Comparison of ENCODE assay signal across 1 cellular context in the genomic region with DNA sequence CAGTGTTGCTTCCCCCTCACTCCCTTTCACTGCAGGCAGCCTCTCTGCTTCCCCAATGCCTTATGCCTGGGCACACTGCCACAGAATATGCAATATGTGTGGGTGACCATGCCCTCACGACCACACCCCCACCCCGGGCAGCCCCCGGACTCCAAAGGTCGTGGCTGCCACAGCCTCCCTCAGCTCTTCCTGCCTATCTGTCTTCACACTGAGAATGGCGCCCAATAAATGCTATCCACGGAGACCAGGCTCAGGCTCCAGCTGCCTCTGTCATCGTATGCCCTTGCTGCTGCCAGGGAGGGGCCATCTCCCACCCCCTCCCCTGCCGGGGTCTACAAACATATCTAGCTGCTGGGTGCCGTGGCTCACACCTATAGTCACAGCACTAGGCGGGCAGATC.
TF ChIP-seq lines count a peak whose summit lies in the region.

No MANE protein-coding gene starts in this region.

TF ChIP-seq in A549, 52 proteins besides CTCF, POLR2A, EP300 and RAD21 (continued from another document):
- TF ChIP-seq ATOH8 (CRISPR knock-in tag; IDR thresholded peaks at IDR 0.05; ENCODE audit: low read depth) (no peak), MAFK (IDR thresholded peaks at IDR 0.05; ENCODE audit: partially characterized antibody) (no peak), RNF2 (IDR thresholded peaks at IDR 0.05; ENCODE audit: borderline replicate concordance, low read depth) (no peak), TP53 (CRISPR knock-in tag; IDR thresholded peaks at IDR 0.05) (no peak)
- TF ChIP-seq, protein P1, sequence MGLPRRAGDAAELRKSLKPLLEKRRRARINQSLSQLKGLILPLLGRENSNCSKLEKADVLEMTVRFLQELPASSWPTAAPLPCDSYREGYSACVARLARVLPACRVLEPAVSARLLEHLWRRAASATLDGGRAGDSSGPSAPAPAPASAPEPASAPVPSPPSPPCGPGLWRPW (IDR thresholded peaks at IDR 0.05), result no peak
